ENCODE assay signal across 10 cellular contexts in the genomic region with DNA sequence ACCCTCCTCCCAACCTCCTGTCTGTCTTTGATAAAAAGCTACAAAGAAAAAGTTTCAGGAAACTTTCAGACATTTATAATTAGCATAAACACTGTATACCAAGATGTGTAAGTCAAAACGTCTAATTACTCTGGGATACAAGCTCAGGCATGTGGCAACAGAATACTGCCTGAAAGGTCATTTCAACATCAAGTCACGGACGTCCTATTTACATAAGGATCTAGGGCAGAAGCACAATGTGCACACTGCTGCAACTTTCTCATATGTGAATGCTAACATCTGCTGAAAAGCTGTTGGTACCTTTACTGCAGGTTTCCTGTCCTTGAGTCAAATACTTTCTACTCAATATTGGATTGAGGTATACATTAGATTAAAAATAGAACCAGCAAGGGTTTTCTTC. TPM values are rescaled to one million over a fixed set of nuclear protein-coding genes. Genes with fewer than 3 reads are reported as not detected.
DNase-seq lines count a peak whose midpoint lies in the region; ATAC-seq and TF ChIP-seq lines count a peak whose summit lies in the region.
"Had no signal": no experiment of that assay in that cellular context is flagged by ENCODE, and none has a peak within 500 bp of the region (broad histone marks: within the 10 kb centered on the region; RNA-seq: fewer than 3 reads in every experiment).

No MANE protein-coding gene starts in this region.

- peak; percentile 17 for ATAC-seq in HG02610 (IDR thresholded peaks at IDR 0.05; ENCODE audit: unreplicated experiment)

- DNase-seq in DMS153 treated with DMSO at 0.1 percent for 48 hours (lab: John Stamatoyannopoulos, UW; ENCODE audit: unreplicated experiment) (peak; percentile 10), SHP77 (lab: John Stamatoyannopoulos, UW) (peak; percentile 71 to 75), sigmoid colon (no peak), NCI-H524 treated with DMSO at 0.1 percent for 48 hours (lab: John Stamatoyannopoulos, UW) (no peak), middle frontal gyrus (ENCODE audit: extremely low spot score, low spot score) (no peak), NAMALWA (ENCODE audit: low spot score) (no peak)
- DNase-seq: activated B cell treated with CpG ODN at 0.5 μM for 24 hours, NCI-H187 treated with DMSO at 0.1 percent for 48 hours had no signal

- 15% methylated on average over 3 of the region's 3 CpGs for WGBS in liver
- WGBS in sigmoid colon, 2 donors: 23 to 62% methylated on average over 3 of the region's 3 CpGs

- H3K4me1 ChIP-seq in liver (ENCODE audit: control insufficient read depth in 4 of 4, insufficient read depth in 4 of 4, low read length in 3 of 4) (peaks cover 5 to 58% (median 46%) of the 10 kb centered on the region in 4 donors), sigmoid colon (no peaks in the 10 kb centered on the region)

- TF ChIP-seq CTCF in liver (IDR thresholded peaks at IDR 0.05; ENCODE audit: low read depth, low read length, missing input control): no peak
- TF ChIP-seq CTCF in sigmoid colon (IDR thresholded peaks at IDR 0.05): no peak

- H3K9ac ChIP-seq in liver (ENCODE audit: low read depth in 1 of 2, low read length in 2 of 2): no peak overlapping the region

- peak; percentile 43 to 53 for TF ChIP-seq RAD21 in liver (IDR thresholded peaks at IDR 0.05)

- intact Hi-C loops in sigmoid colon (cut with DNase I): no loop called here

- no peaks in the 10 kb centered on the region for H3K27me3 ChIP-seq in liver (ENCODE audit: control insufficient read depth in 4 of 4, insufficient read depth in 4 of 4, low read length in 3 of 4)
- no peaks in the 10 kb centered on the region for H3K27me3 ChIP-seq in sigmoid colon

- no peak for TF ChIP-seq POLR2A in sigmoid colon (IDR thresholded peaks at IDR 0.05)

- H3K9me3 ChIP-seq in liver (ENCODE audit: control insufficient read depth in 4 of 4, low read length in 3 of 4) (no peaks in the 10 kb centered on the region), sigmoid colon (no peaks in the 10 kb centered on the region)

- H3K27ac ChIP-seq in liver (ENCODE audit: low read depth in 1 of 2, low read length in 2 of 2): peak overlapping the region; percentile 45 to 49
- no peak overlapping the region for H3K27ac ChIP-seq in sigmoid colon

- no peak for TF ChIP-seq EP300 in sigmoid colon (IDR thresholded peaks at IDR 0.05)

- H3K36me3 ChIP-seq in liver (ENCODE audit: control insufficient read depth in 4 of 4, insufficient read depth in 3 of 4, low read depth in 1 of 4, low read length in 3 of 4) (peaks cover 0 to 12% (median 7%) of the 10 kb centered on the region in 4 donors), sigmoid colon (no peaks in the 10 kb centered on the region)

- H3K4me3 ChIP-seq in liver (ENCODE audit: low read depth in 1 of 3, low read length in 3 of 3) (no peak overlapping the region), sigmoid colon (no peak overlapping the region)

TF ChIP-seq in liver, 16 proteins besides CTCF, POLR2A, EP300 and RAD21:
- TF ChIP-seq, protein P1, sequence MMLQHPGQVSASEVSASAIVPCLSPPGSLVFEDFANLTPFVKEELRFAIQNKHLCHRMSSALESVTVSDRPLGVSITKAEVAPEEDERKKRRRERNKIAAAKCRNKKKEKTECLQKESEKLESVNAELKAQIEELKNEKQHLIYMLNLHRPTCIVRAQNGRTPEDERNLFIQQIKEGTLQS (IDR thresholded peaks at IDR 0.05): peak; percentile 52
- TF ChIP-seq FOXA1 (IDR thresholded peaks at IDR 0.05) (peak; percentile 99), HNF4A (conservative IDR thresholded peaks at IDR 0.05) (peak; percentile 64 to 70), HNF4G (IDR thresholded peaks at IDR 0.05) (no peak), FOXA2 (IDR thresholded peaks at IDR 0.05) (peak; percentile 100), YY1 (IDR thresholded peaks at IDR 0.05) (peak; percentile 20), RXRA (IDR thresholded peaks at IDR 0.05) (peak; percentile 67 to 79), JUND (IDR thresholded peaks at IDR 0.05) (peak in 1 of 2 donors; percentile 32), TAF1 (conservative IDR thresholded peaks at IDR 0.05) (peak; percentile 33), EGR1 (IDR thresholded peaks at IDR 0.05; ENCODE audit: low read depth in 2 of 2) (no peak), SP1 (IDR thresholded peaks at IDR 0.05) (peak; percentile 73), GABPA (IDR thresholded peaks at IDR 0.05 in 1 of 2, conservative IDR thresholded peaks at IDR 0.05 in 1 of 2) (no peak), NR2F2 (IDR thresholded peaks at IDR 0.05) (no peak)
- TF ChIP-seq, protein P2, sequence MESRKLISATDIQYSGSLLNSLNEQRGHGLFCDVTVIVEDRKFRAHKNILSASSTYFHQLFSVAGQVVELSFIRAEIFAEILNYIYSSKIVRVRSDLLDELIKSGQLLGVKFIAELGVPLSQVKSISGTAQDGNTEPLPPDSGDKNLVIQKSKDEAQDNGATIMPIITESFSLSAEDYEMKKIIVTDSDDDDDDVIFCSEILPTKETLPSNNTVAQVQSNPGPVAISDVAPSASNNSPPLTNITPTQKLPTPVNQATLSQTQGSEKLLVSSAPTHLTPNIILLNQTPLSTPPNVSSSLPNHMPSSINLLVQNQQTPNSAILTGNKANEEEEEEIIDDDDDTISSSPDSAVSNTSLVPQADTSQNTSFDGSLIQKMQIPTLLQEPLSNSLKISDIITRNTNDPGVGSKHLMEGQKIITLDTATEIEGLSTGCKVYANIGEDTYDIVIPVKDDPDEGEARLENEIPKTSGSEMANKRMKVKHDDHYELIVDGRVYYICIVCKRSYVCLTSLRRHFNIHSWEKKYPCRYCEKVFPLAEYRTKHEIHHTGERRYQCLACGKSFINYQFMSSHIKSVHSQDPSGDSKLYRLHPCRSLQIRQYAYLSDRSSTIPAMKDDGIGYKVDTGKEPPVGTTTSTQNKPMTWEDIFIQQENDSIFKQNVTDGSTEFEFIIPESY (IDR thresholded peaks at IDR 0.05): peak; percentile 30
- TF ChIP-seq, protein P3, sequence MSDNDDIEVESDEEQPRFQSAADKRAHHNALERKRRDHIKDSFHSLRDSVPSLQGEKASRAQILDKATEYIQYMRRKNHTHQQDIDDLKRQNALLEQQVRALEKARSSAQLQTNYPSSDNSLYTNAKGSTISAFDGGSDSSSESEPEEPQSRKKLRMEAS (IDR thresholded peaks at IDR 0.05): peak; percentile 42
- TF ChIP-seq, protein P4, sequence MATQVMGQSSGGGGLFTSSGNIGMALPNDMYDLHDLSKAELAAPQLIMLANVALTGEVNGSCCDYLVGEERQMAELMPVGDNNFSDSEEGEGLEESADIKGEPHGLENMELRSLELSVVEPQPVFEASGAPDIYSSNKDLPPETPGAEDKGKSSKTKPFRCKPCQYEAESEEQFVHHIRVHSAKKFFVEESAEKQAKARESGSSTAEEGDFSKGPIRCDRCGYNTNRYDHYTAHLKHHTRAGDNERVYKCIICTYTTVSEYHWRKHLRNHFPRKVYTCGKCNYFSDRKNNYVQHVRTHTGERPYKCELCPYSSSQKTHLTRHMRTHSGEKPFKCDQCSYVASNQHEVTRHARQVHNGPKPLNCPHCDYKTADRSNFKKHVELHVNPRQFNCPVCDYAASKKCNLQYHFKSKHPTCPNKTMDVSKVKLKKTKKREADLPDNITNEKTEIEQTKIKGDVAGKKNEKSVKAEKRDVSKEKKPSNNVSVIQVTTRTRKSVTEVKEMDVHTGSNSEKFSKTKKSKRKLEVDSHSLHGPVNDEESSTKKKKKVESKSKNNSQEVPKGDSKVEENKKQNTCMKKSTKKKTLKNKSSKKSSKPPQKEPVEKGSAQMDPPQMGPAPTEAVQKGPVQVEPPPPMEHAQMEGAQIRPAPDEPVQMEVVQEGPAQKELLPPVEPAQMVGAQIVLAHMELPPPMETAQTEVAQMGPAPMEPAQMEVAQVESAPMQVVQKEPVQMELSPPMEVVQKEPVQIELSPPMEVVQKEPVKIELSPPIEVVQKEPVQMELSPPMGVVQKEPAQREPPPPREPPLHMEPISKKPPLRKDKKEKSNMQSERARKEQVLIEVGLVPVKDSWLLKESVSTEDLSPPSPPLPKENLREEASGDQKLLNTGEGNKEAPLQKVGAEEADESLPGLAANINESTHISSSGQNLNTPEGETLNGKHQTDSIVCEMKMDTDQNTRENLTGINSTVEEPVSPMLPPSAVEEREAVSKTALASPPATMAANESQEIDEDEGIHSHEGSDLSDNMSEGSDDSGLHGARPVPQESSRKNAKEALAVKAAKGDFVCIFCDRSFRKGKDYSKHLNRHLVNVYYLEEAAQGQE (IDR thresholded peaks at IDR 0.05): no peak

RNA-seq across cellular contexts. Expression of a gene that starts 36.9 kb away (rescaled TPM):
- 10 to 100 TPM; 53.9 to 64.5 TPM for total RNA-seq in liver
- polyA plus RNA-seq in liver: 10 to 100 TPM; 21.0 to 37.9 TPM
- total RNA-seq in sigmoid colon: 10 to 100 TPM; 26.6 to 35.3 (median 29.8) TPM
- polyA plus RNA-seq in sigmoid colon: 10 to 100 TPM in 2 of 3 donors, 1 to 10 TPM in 1; 6.7 to 17.8 (median 10.2) TPM

Comparison
In these comparisons a context has a peak if more than half of its experiments do, and no peak if none do; other contexts are left out.
1. DNase-seq: peak in DMS153 treated with DMSO at 0.1 percent for 48 hours (single experiment) and SHP77 (2 of 2); none in sigmoid colon (single experiment), NCI-H524 treated with DMSO at 0.1 percent for 48 hours (single experiment), middle frontal gyrus (single experiment) and NAMALWA (single experiment).
2. H3K27ac ChIP-seq: peak in liver (2 of 2); none in sigmoid colon (0 of 4).